Comparison of ENCODE assay signal across 13 cellular contexts in genomic region chr12:100671396-100672074, GRCh38.
A peak's percentile ranks its signal among the peaks of the same experiment; 100 is the strongest.
DNase-seq lines count a peak whose midpoint lies in the region; ATAC-seq lines count a peak whose summit lies in the region.
"Had no signal": no experiment of that assay in that cellular context is flagged by ENCODE, and none has a peak within 500 bp of the region (broad histone marks: within the 10 kb centered on the region; RNA-seq: fewer than 3 reads in every experiment).

No MANE protein-coding gene starts in this region.

- DNase-seq in ELF-1 (ENCODE audit: low read depth, low spot score) (peak; percentile 27), NCI-H69 (lab: John Stamatoyannopoulos, UW) (peak; percentile 68), NCI-H526 (lab: John Stamatoyannopoulos, UW) (no peak), AG08395 (ENCODE audit: low spot score) (no peak), middle frontal gyrus (ENCODE audit: extremely low spot score, low spot score) (no peak)
- no peak for DNase-seq in stimulated activated CD4-positive, alpha-beta T cell treated with anti-CD3 and anti-CD28 coated beads, Interleukin-2, amount 100 ng/mL, for 24 hours
- DNase-seq: activated T-cell treated with anti-CD3 and anti-CD28 coated beads, Interleukin-2, amount 50 U/mL, for 4 hours; dorsolateral prefrontal cortex; NCI-H1092; NCI-H2081; stimulated activated naive CD4-positive, alpha-beta T cell had no signal

- ATAC-seq in GM19467 (IDR thresholded peaks at IDR 0.05; ENCODE audit: unreplicated experiment) = peak; percentile 16
- ATAC-seq in HG02973 (IDR thresholded peaks at IDR 0.05; ENCODE audit: unreplicated experiment) = peak; percentile 13
- ATAC-seq: activated T-cell treated with anti-CD3 and anti-CD28 coated beads, Interleukin-2, amount 50 U/mL, for 4 hours had no signal

Comparison
In these comparisons a context has a peak if more than half of its experiments do, and no peak if none do; other contexts are left out.
1. DNase-seq: peak in ELF-1 (single experiment) and NCI-H69 (single experiment); none in NCI-H526 (0 of 2), AG08395 (single experiment), stimulated activated CD4-positive, alpha-beta T cell treated with anti-CD3 and anti-CD28 coated beads, Interleukin-2, amount 100 ng/mL, for 24 hours (0 of 2) and middle frontal gyrus (single experiment).